ENCODE assay signal across 14 cellular contexts in the genomic region with DNA sequence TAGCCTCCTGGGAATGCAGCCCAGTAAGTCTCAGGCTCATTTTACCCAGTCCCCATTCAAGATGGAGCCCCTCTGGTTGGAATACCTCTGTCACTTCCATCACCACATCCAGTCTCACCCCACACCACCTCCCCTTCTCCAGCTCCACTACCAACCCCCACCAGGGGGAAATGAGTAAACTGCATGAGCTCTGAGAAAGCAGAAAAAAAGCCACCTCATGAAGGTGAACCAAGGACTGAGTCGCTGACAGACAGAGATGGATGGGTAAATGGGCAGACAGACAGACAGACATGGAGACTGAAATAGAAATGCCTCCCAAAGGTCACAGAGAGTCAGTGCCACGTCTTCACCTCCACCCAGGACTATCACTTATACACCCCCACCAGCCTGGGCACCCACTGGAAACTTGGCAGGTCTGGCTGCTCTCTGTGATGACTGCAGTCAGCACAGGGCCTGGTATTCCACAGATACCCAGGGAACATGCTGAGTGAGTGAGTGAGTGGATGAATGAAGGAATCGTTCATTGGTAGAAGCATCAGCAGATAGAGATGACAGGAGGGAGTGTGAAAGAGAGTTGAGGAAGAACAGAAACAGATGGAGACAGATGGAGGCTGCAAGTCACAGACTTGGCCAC. TPM values are rescaled to one million over a fixed set of nuclear protein-coding genes. Genes with fewer than 3 reads are reported as not detected.
DNase-seq lines count a peak whose midpoint lies in the region; ATAC-seq and TF ChIP-seq lines count a peak whose summit lies in the region.
"Had no signal": no experiment of that assay in that cellular context is flagged by ENCODE, and none has a peak within 500 bp of the region (broad histone marks: within the 10 kb centered on the region; RNA-seq: fewer than 3 reads in every experiment).

No MANE protein-coding gene starts in this region.

- H4K20me1 ChIP-seq in Loucy (ENCODE audit: insufficient read depth, low read length, poor library complexity, severe bottlenecking), result no peaks in the 10 kb centered on the region
- no peaks in the 10 kb centered on the region for H4K20me1 ChIP-seq in neural progenitor cell (ENCODE audit: low read depth)

- peaks cover 47% of the 10 kb centered on the region for H3K4me1 Mint-ChIP-seq in activated CD4-positive, alpha-beta T cell treated with anti-CD3 and anti-CD28 coated beads for 36 hours
- peaks cover 57% of the 10 kb centered on the region for H3K4me1 Mint-ChIP-seq in chondrocyte (ENCODE audit: low read depth)
- peaks cover 46% of the 10 kb centered on the region for H3K4me1 Mint-ChIP-seq in neural progenitor cell

- no peak overlapping the region for H2AFZ ChIP-seq in Loucy (ENCODE audit: low read length)
- no peak overlapping the region for H2AFZ ChIP-seq in neural progenitor cell (replicated peaks)

- H3K27me3 Mint-ChIP-seq in activated CD4-positive, alpha-beta T cell treated with anti-CD3 and anti-CD28 coated beads for 36 hours, result no peaks in the 10 kb centered on the region
- H3K27me3 Mint-ChIP-seq in chondrocyte (ENCODE audit: low read depth) (no peaks in the 10 kb centered on the region), neural progenitor cell (ENCODE audit: insufficient read depth, low read depth) (peaks cover 17% of the 10 kb centered on the region)

- H3K27me3 ChIP-seq in Loucy (ENCODE audit: insufficient read depth, low read length, poor library complexity, severe bottlenecking), result no peaks in the 10 kb centered on the region
- no peaks in the 10 kb centered on the region for H3K27me3 ChIP-seq in neural progenitor cell
- H3K27me3 ChIP-seq: right lobe of liver had no signal

- intact Hi-C loops in activated CD4-positive, alpha-beta T cell treated with anti-CD3 and anti-CD28 coated beads for 36 hours (cut with DNase I, micrococcal nuclease), result loop anchor here in 1 of 2 experiments (5.0 kb wide), 1 partner anchor 289 kb away; a partner anchor contains a TSS

- no peak overlapping the region for H3K4me3 Mint-ChIP-seq in activated CD4-positive, alpha-beta T cell treated with anti-CD3 and anti-CD28 coated beads for 36 hours
- peak overlapping the region; percentile 61 for H3K4me3 Mint-ChIP-seq in chondrocyte (ENCODE audit: unreplicated experiment)
- peak overlapping the region; percentile 7 for H3K4me3 Mint-ChIP-seq in neural progenitor cell

- H3K36me3 ChIP-seq in Loucy (ENCODE audit: insufficient read depth, low read length), result no peaks in the 10 kb centered on the region
- no peaks in the 10 kb centered on the region for H3K36me3 ChIP-seq in neural progenitor cell
- H3K36me3 ChIP-seq: right lobe of liver had no signal

- H3K4me3 ChIP-seq in Loucy (ENCODE audit: low read length, poor library complexity, severe bottlenecking) (no peak overlapping the region), neural progenitor cell (no peak overlapping the region)
- H3K4me3 ChIP-seq: right lobe of liver had no signal

- H3K27ac Mint-ChIP-seq in activated CD4-positive, alpha-beta T cell treated with anti-CD3 and anti-CD28 coated beads for 36 hours, result peak overlapping the region; percentile 71
- H3K27ac Mint-ChIP-seq in chondrocyte (ENCODE audit: unreplicated experiment) (peak overlapping the region; percentile 90), neural progenitor cell (no peak overlapping the region)

- peak; percentile 21 for ATAC-seq in activated CD4-positive, alpha-beta T cell treated with anti-CD3 and anti-CD28 coated beads for 36 hours
- ATAC-seq in GM18909 (IDR thresholded peaks at IDR 0.05; ENCODE audit: poor library complexity, unreplicated experiment), result no peak

- no peak for TF ChIP-seq CTCF in Loucy (conservative IDR thresholded peaks at IDR 0.05; ENCODE audit: low read length)
- no peak for TF ChIP-seq CTCF in chondrocyte (IDR thresholded peaks at IDR 0.05)
- TF ChIP-seq CTCF in neural progenitor cell (IDR thresholded peaks at IDR 0.05), result no peak

- no peaks in the 10 kb centered on the region for H3K79me2 ChIP-seq in Loucy (ENCODE audit: insufficient read depth, low read length)
- H3K79me2 ChIP-seq in neural progenitor cell (ENCODE audit: low read depth), result no peaks in the 10 kb centered on the region

- peaks cover 5% of the 10 kb centered on the region for H3K9me3 Mint-ChIP-seq in activated CD4-positive, alpha-beta T cell treated with anti-CD3 and anti-CD28 coated beads for 36 hours (ENCODE audit: low read depth)
- H3K9me3 Mint-ChIP-seq in chondrocyte (ENCODE audit: low read depth) (no peaks in the 10 kb centered on the region), neural progenitor cell (peaks cover 17% of the 10 kb centered on the region)

- POLR2A ChIA-PET in activated CD4-positive, alpha-beta T cell treated with anti-CD3 and anti-CD28 coated beads for 36 hours (lab: Charles Lee), result no interaction called here

- DNase-seq in activated CD4-positive, alpha-beta T cell treated with anti-CD3 and anti-CD28 coated beads for 36 hours, result peak; percentile 32
- no peak for DNase-seq in activated CD4-positive, alpha-beta T cell treated with anti-CD3 and anti-CD28 coated beads for 1 hour
- DNase-seq in chondrocyte (ENCODE audit: low spot score), result no peak
- no peak for DNase-seq in neural progenitor cell (ENCODE audit: low spot score)
- no peak for DNase-seq in stimulated activated CD8-positive, alpha-beta memory T cell treated with anti-CD3 and anti-CD28 coated beads, Interleukin-4, amount 100 ng/mL, for 48 hours
- DNase-seq in NCI-H748 treated with DMSO at 0.1 percent for 48 hours (lab: John Stamatoyannopoulos, UW), result no peak
- DNase-seq: activated T-cell treated with anti-CD3 and anti-CD28 coated beads, Interleukin-2, amount 50 U/mL, for 48 hours; DMS53; NCI-H1417; NCI-H526; right lobe of liver had no signal

- H3K4me1 ChIP-seq in Loucy (ENCODE audit: insufficient read depth, low read length, poor library complexity, severe bottlenecking) (peaks cover 52% of the 10 kb centered on the region), neural progenitor cell (peaks cover 49% of the 10 kb centered on the region)
- H3K4me1 ChIP-seq: right lobe of liver had no signal

- H3K27ac ChIP-seq in neural progenitor cell, result no peak overlapping the region
- H3K27ac ChIP-seq: right lobe of liver had no signal

- peaks cover 9% of the 10 kb centered on the region; the same call in 1 of the 2 replicates for H3K9me3 ChIP-seq in Loucy (ENCODE audit: insufficient read depth, low read depth, low read length)
- peaks cover 9% of the 10 kb centered on the region for H3K9me3 ChIP-seq in neural progenitor cell (ENCODE audit: low read depth)
- H3K9me3 ChIP-seq: right lobe of liver had no signal

- no peak overlapping the region for H3K4me2 ChIP-seq in Loucy (ENCODE audit: low read depth, low read length, poor library complexity, severe bottlenecking)
- no peak overlapping the region for H3K4me2 ChIP-seq in neural progenitor cell

- H3K36me3 Mint-ChIP-seq in activated CD4-positive, alpha-beta T cell treated with anti-CD3 and anti-CD28 coated beads for 36 hours (ENCODE audit: low read depth), result peaks cover 24% of the 10 kb centered on the region
- H3K36me3 Mint-ChIP-seq in chondrocyte (ENCODE audit: low read depth) (peaks cover 17% of the 10 kb centered on the region), neural progenitor cell (peaks cover 4% of the 10 kb centered on the region)

- H3F3A ChIP-seq in Loucy (ENCODE audit: low read depth) (no peaks in the 10 kb centered on the region), neural progenitor cell (ENCODE audit: low read depth) (peaks cover 34% of the 10 kb centered on the region)

- no peaks in the 10 kb centered on the region for H3K9me2 ChIP-seq in Loucy (replicated peaks; ENCODE audit: low read depth, low read length)

- CTCF ChIA-PET in activated CD4-positive, alpha-beta T cell treated with anti-CD3 and anti-CD28 coated beads for 36 hours (lab: Charles Lee), result interaction anchor here (0.6 to 2.7 kb wide), 4 partner anchors 13 to 54 kb away, joined by 3 to 7 read pairs (median 4); no protein-coding TSS in a partner anchor

- peak overlapping the region; percentile 34 for H3K9ac ChIP-seq in Loucy (ENCODE audit: low read depth, low read length, poor library complexity, severe bottlenecking)
- H3K9ac ChIP-seq in neural progenitor cell, result no peak overlapping the region

RNA-seq across cellular contexts. Expression of a gene that starts 4.9 kb away (rescaled TPM):
- total RNA-seq in activated CD4-positive, alpha-beta T cell treated with anti-CD3 and anti-CD28 coated beads for 36 hours, result 1 to 10 TPM; 1.9 to 2.5 TPM
- total RNA-seq in chondrocyte (428 to 446 TPM (median 444 TPM) in 3 replicates), neural progenitor cell (ENCODE audit: low replicate concordance) (5.3 and 28.1 TPM in 2 replicates)

RNA-seq across cellular contexts. Expression of a gene that starts 48.0 kb away (rescaled TPM):
- total RNA-seq in activated CD4-positive, alpha-beta T cell treated with anti-CD3 and anti-CD28 coated beads for 36 hours, result not detected
- total RNA-seq in chondrocyte, result not detected in 3 replicates
- total RNA-seq in neural progenitor cell (ENCODE audit: low replicate concordance), result not detected in 2 replicates
- total RNA-seq: HT-29, right lobe of liver had no signal

Comparison
In these comparisons a context has a peak if more than half of its experiments do, and no peak if none do; other contexts are left out.
1. RNA of a gene that starts 4.9 kb away (total RNA-seq): 428 to 446 TPM in chondrocyte; 5.3 to 28.1 TPM in neural progenitor cell and 1.9 to 2.5 TPM in activated CD4-positive, alpha-beta T cell treated with anti-CD3 and anti-CD28 coated beads for 36 hours; every median in the first group is over 10 times any median in the second.